Comparison of ENCODE assay signal across 13 cellular contexts in genomic region chr2:587371-587960, GRCh38.
"Had no signal": no experiment of that assay in that cellular context is flagged by ENCODE, and none has a peak within 500 bp of the region (broad histone marks: within the 10 kb centered on the region; RNA-seq: fewer than 3 reads in every experiment).

No MANE protein-coding gene starts in this region.

- H3K9me3 ChIP-seq: upper lobe of left lung had no signal

- DNase-seq: activated CD4-positive, alpha-beta T cell treated with anti-CD3 and anti-CD28 coated beads for 36 hours; activated T-cell treated with anti-CD3 and anti-CD28 coated beads, Interleukin-2, amount 50 U/mL, for 1 hour; amniotic stem cell; brain microvascular endothelial cell; midbrain; naive B cell; T1000; upper lobe of left lung; WERI-Rb-1 had no signal

- H3K27me3 ChIP-seq: brain microvascular endothelial cell, upper lobe of left lung had no signal

- H3K4me1 ChIP-seq: upper lobe of left lung had no signal

- H3K4me3 ChIP-seq: smooth muscle cell, upper lobe of left lung had no signal

- H3K36me3 ChIP-seq: brain microvascular endothelial cell, upper lobe of left lung, WERI-Rb-1 had no signal

- H3K9me3 Mint-ChIP-seq: activated naive CD4-positive, alpha-beta T cell treated with anti-CD3 and anti-CD28 coated beads, Interleukin-2, amount 50 U/mL, for 72 hours; naive B cell; stimulated activated effector memory CD8-positive, alpha-beta T cell treated with anti-CD3 and anti-CD28 coated beads, Interleukin-12 subunit alpha, Interleukin-12 subunit beta, amount 100 ng/mL, for 72 hours had no signal

- H3K36me3 Mint-ChIP-seq: activated naive CD4-positive, alpha-beta T cell treated with anti-CD3 and anti-CD28 coated beads, Interleukin-2, amount 50 U/mL, for 72 hours; naive B cell; stimulated activated effector memory CD8-positive, alpha-beta T cell treated with anti-CD3 and anti-CD28 coated beads, Interleukin-12 subunit alpha, Interleukin-12 subunit beta, amount 100 ng/mL, for 72 hours had no signal

- H3K27ac ChIP-seq: brain microvascular endothelial cell, upper lobe of left lung, WERI-Rb-1 had no signal

- H3K4me3 Mint-ChIP-seq: activated CD4-positive, alpha-beta T cell treated with anti-CD3 and anti-CD28 coated beads for 36 hours; stimulated activated effector memory CD8-positive, alpha-beta T cell treated with anti-CD3 and anti-CD28 coated beads, Interleukin-12 subunit alpha, Interleukin-12 subunit beta, amount 100 ng/mL, for 72 hours had no signal

- H3K27ac Mint-ChIP-seq: activated CD4-positive, alpha-beta T cell treated with anti-CD3 and anti-CD28 coated beads for 36 hours; activated naive CD4-positive, alpha-beta T cell treated with anti-CD3 and anti-CD28 coated beads, Interleukin-2, amount 50 U/mL, for 72 hours; naive B cell; stimulated activated effector memory CD8-positive, alpha-beta T cell treated with anti-CD3 and anti-CD28 coated beads, Interleukin-12 subunit alpha, Interleukin-12 subunit beta, amount 100 ng/mL, for 72 hours had no signal

- ATAC-seq: activated CD4-positive, alpha-beta T cell treated with anti-CD3 and anti-CD28 coated beads for 36 hours; activated naive CD4-positive, alpha-beta T cell treated with anti-CD3 and anti-CD28 coated beads, Interleukin-2, amount 50 U/mL, for 72 hours; esophagus mucosa; stimulated activated effector memory CD8-positive, alpha-beta T cell treated with anti-CD3 and anti-CD28 coated beads, Interleukin-12 subunit alpha, Interleukin-12 subunit beta, amount 100 ng/mL, for 72 hours had no signal
